ENCODE assay signal across 14 cellular contexts in the genomic region with DNA sequence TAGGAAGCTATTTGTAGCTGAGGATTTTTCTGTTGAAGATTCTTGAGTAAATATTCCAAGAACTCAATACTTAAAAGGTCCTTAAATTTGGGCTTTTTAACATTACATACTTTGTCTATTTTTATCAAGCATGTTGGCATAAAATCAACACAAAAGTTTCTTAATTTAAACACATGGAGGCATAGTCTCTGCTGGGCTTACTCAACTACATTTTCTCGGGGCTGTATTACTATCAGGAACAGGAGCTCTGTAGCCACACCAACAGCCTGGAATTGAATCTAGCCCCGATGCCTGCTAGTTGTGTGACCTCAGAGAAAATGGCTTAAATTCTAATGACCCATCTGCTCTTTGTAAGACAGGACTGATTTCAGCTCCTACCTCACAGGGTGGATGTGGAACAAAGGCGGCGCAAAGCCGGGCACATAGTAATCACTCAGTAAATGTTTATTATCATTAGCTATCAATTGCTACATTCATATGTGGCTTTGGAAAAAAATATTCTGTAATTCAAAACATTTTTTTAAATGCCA.
"Had no signal": no experiment of that assay in that cellular context is flagged by ENCODE, and none has a peak within 500 bp of the region (broad histone marks: within the 10 kb centered on the region; RNA-seq: fewer than 3 reads in every experiment).

No MANE protein-coding gene starts in this region.

- DNase-seq: activated CD4-positive, alpha-beta T cell treated with anti-CD3 and anti-CD28 coated beads for 1 hour; activated CD8-positive, alpha-beta memory T cell treated with anti-CD3 and anti-CD28 coated beads, Interleukin-2, amount 50 U/mL, for 4 hours; activated CD8-positive, alpha-beta T cell treated with anti-CD3 and anti-CD28 coated beads for 36 hours; activated naive CD8-positive, alpha-beta T cell treated with anti-CD3 and anti-CD28 coated beads, Interleukin-2, amount 10 ng/mL, durations not matched to agents 7 days and 5 days; activated T-cell treated with anti-CD3 and anti-CD28 coated beads, Interleukin-2, amount 50 U/mL, for 72 hours; colonic mucosa; effector CD8-positive, alpha-beta T cell; head of caudate nucleus; ovary; stimulated activated CD4-positive, alpha-beta T cell treated with anti-CD3 and anti-CD28 coated beads, Interleukin-15, amount 100 ng/mL, for 24 hours; stimulated activated CD4-positive, alpha-beta T cell treated with anti-CD3 and anti-CD28 coated beads, Interleukin-4, amount 100 ng/mL, for 24 hours; stimulated activated naive CD8-positive, alpha-beta T cell treated with anti-CD3 and anti-CD28 coated beads, Interleukin-15, amount 100 ng/mL, for 72 hours; uterus had no signal

- H3K27me3 Mint-ChIP-seq: activated naive CD8-positive, alpha-beta T cell treated with anti-CD3 and anti-CD28 coated beads, Interleukin-2, amount 10 ng/mL, durations not matched to agents 7 days and 5 days; stimulated activated naive CD8-positive, alpha-beta T cell treated with anti-CD3 and anti-CD28 coated beads, Interleukin-15, amount 100 ng/mL, for 72 hours had no signal

- H3K9me3 Mint-ChIP-seq: activated CD8-positive, alpha-beta T cell treated with anti-CD3 and anti-CD28 coated beads for 36 hours; activated naive CD8-positive, alpha-beta T cell treated with anti-CD3 and anti-CD28 coated beads, Interleukin-2, amount 10 ng/mL, durations not matched to agents 7 days and 5 days; activated T-cell treated with anti-CD3 and anti-CD28 coated beads, Interleukin-2, amount 50 U/mL, for 72 hours; stimulated activated naive CD8-positive, alpha-beta T cell treated with anti-CD3 and anti-CD28 coated beads, Interleukin-15, amount 100 ng/mL, for 72 hours had no signal

- H3K4me1 ChIP-seq: colonic mucosa, uterus had no signal

- H3K36me3 ChIP-seq: colonic mucosa, ovary, uterus had no signal

- H3K4me1 Mint-ChIP-seq: activated naive CD8-positive, alpha-beta T cell treated with anti-CD3 and anti-CD28 coated beads, Interleukin-2, amount 10 ng/mL, durations not matched to agents 7 days and 5 days; stimulated activated naive CD8-positive, alpha-beta T cell treated with anti-CD3 and anti-CD28 coated beads, Interleukin-15, amount 100 ng/mL, for 72 hours had no signal

- H3K4me3 ChIP-seq: colonic mucosa, ovary, uterus had no signal

- H3K27me3 ChIP-seq: colonic mucosa, ovary, uterus had no signal

- H3K9me3 ChIP-seq: colonic mucosa, ovary, uterus had no signal

- H3K36me3 Mint-ChIP-seq: activated naive CD8-positive, alpha-beta T cell treated with anti-CD3 and anti-CD28 coated beads, Interleukin-2, amount 10 ng/mL, durations not matched to agents 7 days and 5 days had no signal

- H3K4me3 Mint-ChIP-seq: activated CD8-positive, alpha-beta T cell treated with anti-CD3 and anti-CD28 coated beads for 36 hours; activated naive CD8-positive, alpha-beta T cell treated with anti-CD3 and anti-CD28 coated beads, Interleukin-2, amount 10 ng/mL, durations not matched to agents 7 days and 5 days; activated T-cell treated with anti-CD3 and anti-CD28 coated beads, Interleukin-2, amount 50 U/mL, for 72 hours; neural crest cell; stimulated activated naive CD8-positive, alpha-beta T cell treated with anti-CD3 and anti-CD28 coated beads, Interleukin-15, amount 100 ng/mL, for 72 hours had no signal

- H3K27ac ChIP-seq: colonic mucosa, ovary had no signal

- ATAC-seq: activated CD8-positive, alpha-beta T cell treated with anti-CD3 and anti-CD28 coated beads for 36 hours; activated T-cell treated with anti-CD3 and anti-CD28 coated beads, Interleukin-2, amount 50 U/mL, for 72 hours; stimulated activated naive CD8-positive, alpha-beta T cell treated with anti-CD3 and anti-CD28 coated beads, Interleukin-15, amount 100 ng/mL, for 72 hours had no signal

- H3K27ac Mint-ChIP-seq: activated CD8-positive, alpha-beta T cell treated with anti-CD3 and anti-CD28 coated beads for 36 hours; activated naive CD8-positive, alpha-beta T cell treated with anti-CD3 and anti-CD28 coated beads, Interleukin-2, amount 10 ng/mL, durations not matched to agents 7 days and 5 days; activated T-cell treated with anti-CD3 and anti-CD28 coated beads, Interleukin-2, amount 50 U/mL, for 72 hours had no signal
